Comparison of ENCODE assay signal across 14 cellular contexts in the genomic region with DNA sequence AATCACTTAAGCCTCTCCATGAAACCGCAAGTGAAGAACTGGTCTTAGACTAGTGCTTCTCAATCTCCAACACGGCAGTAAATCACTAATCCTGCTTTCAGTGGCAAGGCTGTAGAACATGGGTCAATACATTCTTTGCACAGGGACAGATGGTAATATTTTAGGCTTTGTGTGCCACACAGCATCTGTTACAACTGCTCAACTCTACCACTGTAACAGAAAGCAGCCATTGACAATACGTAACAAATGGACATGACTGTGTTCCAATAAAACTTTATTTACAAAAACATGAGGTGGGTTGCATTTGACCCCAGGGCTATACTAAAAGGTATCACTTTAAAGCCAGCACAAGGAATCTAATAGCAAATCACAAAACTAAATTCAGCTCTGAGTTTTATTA.
"Had no signal": no experiment of that assay in that cellular context is flagged by ENCODE, and none has a peak within 500 bp of the region (broad histone marks: within the 10 kb centered on the region; RNA-seq: fewer than 3 reads in every experiment).

No MANE protein-coding gene starts in this region.

- DNase-seq: activated CD4-positive, alpha-beta memory T cell treated with anti-CD3 and anti-CD28 coated beads for 36 hours; activated CD4-positive, alpha-beta T cell treated with anti-CD3 and anti-CD28 coated beads for 1 hour; activated CD8-positive, alpha-beta memory T cell treated with anti-CD3 and anti-CD28 coated beads, Interleukin-2, amount 10 ng/mL, durations not matched to agents 7 days and 5 days; activated naive CD4-positive, alpha-beta T cell treated with anti-CD3 and anti-CD28 coated beads, Interleukin-2, amount 10 ng/mL, durations not matched to agents 7 days and 5 days; activated T-cell treated with anti-CD3 and anti-CD28 coated beads, Interleukin-2, amount 50 U/mL, for 24 hours; esophagus squamous epithelium; kidney; mesenchymal stem cell; nephron progenitor cell; occipital lobe; right cardiac atrium; stimulated activated naive CD8-positive, alpha-beta T cell treated with anti-CD3 and anti-CD28 coated beads, Interleukin-15, amount 100 ng/mL, for 72 hours had no signal

- H3K27ac ChIP-seq: prostate gland had no signal

- H3K4me1 ChIP-seq: prostate gland had no signal

- H3K4me3 ChIP-seq: esophagus squamous epithelium, prostate gland, smooth muscle cell had no signal

- H3K36me3 Mint-ChIP-seq: activated CD4-positive, alpha-beta memory T cell treated with anti-CD3 and anti-CD28 coated beads for 36 hours; activated CD8-positive, alpha-beta memory T cell treated with anti-CD3 and anti-CD28 coated beads, Interleukin-2, amount 10 ng/mL, durations not matched to agents 7 days and 5 days; activated naive CD4-positive, alpha-beta T cell treated with anti-CD3 and anti-CD28 coated beads, Interleukin-2, amount 10 ng/mL, durations not matched to agents 7 days and 5 days had no signal

- ATAC-seq: activated CD8-positive, alpha-beta memory T cell treated with anti-CD3 and anti-CD28 coated beads, Interleukin-2, amount 10 ng/mL, durations not matched to agents 7 days and 5 days; right cardiac atrium; stimulated activated naive CD8-positive, alpha-beta T cell treated with anti-CD3 and anti-CD28 coated beads, Interleukin-15, amount 100 ng/mL, for 72 hours had no signal

- H3K4me1 Mint-ChIP-seq: activated CD8-positive, alpha-beta memory T cell treated with anti-CD3 and anti-CD28 coated beads, Interleukin-2, amount 10 ng/mL, durations not matched to agents 7 days and 5 days; activated naive CD4-positive, alpha-beta T cell treated with anti-CD3 and anti-CD28 coated beads, Interleukin-2, amount 10 ng/mL, durations not matched to agents 7 days and 5 days; stimulated activated naive CD8-positive, alpha-beta T cell treated with anti-CD3 and anti-CD28 coated beads, Interleukin-15, amount 100 ng/mL, for 72 hours had no signal

- H3K4me3 Mint-ChIP-seq: activated CD4-positive, alpha-beta memory T cell treated with anti-CD3 and anti-CD28 coated beads for 36 hours; activated CD8-positive, alpha-beta memory T cell treated with anti-CD3 and anti-CD28 coated beads, Interleukin-2, amount 10 ng/mL, durations not matched to agents 7 days and 5 days; activated naive CD4-positive, alpha-beta T cell treated with anti-CD3 and anti-CD28 coated beads, Interleukin-2, amount 10 ng/mL, durations not matched to agents 7 days and 5 days; activated T-cell treated with anti-CD3 and anti-CD28 coated beads, Interleukin-2, amount 50 U/mL, for 24 hours; nephron progenitor cell; stimulated activated naive CD8-positive, alpha-beta T cell treated with anti-CD3 and anti-CD28 coated beads, Interleukin-15, amount 100 ng/mL, for 72 hours had no signal

- H3K9me3 Mint-ChIP-seq: activated naive CD4-positive, alpha-beta T cell treated with anti-CD3 and anti-CD28 coated beads, Interleukin-2, amount 10 ng/mL, durations not matched to agents 7 days and 5 days; activated T-cell treated with anti-CD3 and anti-CD28 coated beads, Interleukin-2, amount 50 U/mL, for 24 hours; stimulated activated naive CD8-positive, alpha-beta T cell treated with anti-CD3 and anti-CD28 coated beads, Interleukin-15, amount 100 ng/mL, for 72 hours had no signal

- H3K27ac Mint-ChIP-seq: activated CD4-positive, alpha-beta memory T cell treated with anti-CD3 and anti-CD28 coated beads for 36 hours; activated CD8-positive, alpha-beta memory T cell treated with anti-CD3 and anti-CD28 coated beads, Interleukin-2, amount 10 ng/mL, durations not matched to agents 7 days and 5 days; activated naive CD4-positive, alpha-beta T cell treated with anti-CD3 and anti-CD28 coated beads, Interleukin-2, amount 10 ng/mL, durations not matched to agents 7 days and 5 days; activated T-cell treated with anti-CD3 and anti-CD28 coated beads, Interleukin-2, amount 50 U/mL, for 24 hours; nephron progenitor cell; stimulated activated naive CD8-positive, alpha-beta T cell treated with anti-CD3 and anti-CD28 coated beads, Interleukin-15, amount 100 ng/mL, for 72 hours had no signal

- H3K27me3 ChIP-seq: esophagus squamous epithelium had no signal

- H3K4me2 ChIP-seq: smooth muscle cell had no signal

- H3K9me3 ChIP-seq: esophagus squamous epithelium, prostate gland had no signal

- H3K36me3 ChIP-seq: esophagus squamous epithelium, prostate gland had no signal
